Comparison of ENCODE assay signal across 2 cellular contexts in genomic region chr4:165763640-165764039, GRCh38.
TF ChIP-seq lines count a peak whose summit lies in the region.

No MANE protein-coding gene starts in this region.

TF ChIP-seq in SK-N-SH treated with all-trans-retinoic acid at 6 μM for 48 hours, 23 proteins besides CTCF, POLR2A, EP300 and RAD21 (continued from another document):
- TF ChIP-seq, protein P1, sequence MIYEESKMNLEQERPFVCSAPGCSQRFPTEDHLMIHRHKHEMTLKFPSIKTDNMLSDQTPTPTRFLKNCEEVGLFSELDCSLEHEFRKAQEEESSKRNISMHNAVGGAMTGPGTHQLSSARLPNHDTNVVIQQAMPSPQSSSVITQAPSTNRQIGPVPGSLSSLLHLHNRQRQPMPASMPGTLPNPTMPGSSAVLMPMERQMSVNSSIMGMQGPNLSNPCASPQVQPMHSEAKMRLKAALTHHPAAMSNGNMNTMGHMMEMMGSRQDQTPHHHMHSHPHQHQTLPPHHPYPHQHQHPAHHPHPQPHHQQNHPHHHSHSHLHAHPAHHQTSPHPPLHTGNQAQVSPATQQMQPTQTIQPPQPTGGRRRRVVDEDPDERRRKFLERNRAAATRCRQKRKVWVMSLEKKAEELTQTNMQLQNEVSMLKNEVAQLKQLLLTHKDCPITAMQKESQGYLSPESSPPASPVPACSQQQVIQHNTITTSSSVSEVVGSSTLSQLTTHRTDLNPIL (CRISPR knock-in tag; IDR thresholded peaks at IDR 0.05; ENCODE audit: low read depth), result no peak
- TF ChIP-seq TCF4 (CRISPR knock-in tag; IDR thresholded peaks at IDR 0.05; ENCODE audit: borderline replicate concordance) (no peak), TOX (CRISPR knock-in tag; IDR thresholded peaks at IDR 0.05; ENCODE audit: borderline replicate concordance) (no peak), ZNF565 (CRISPR knock-in tag; conservative IDR thresholded peaks at IDR 0.05; ENCODE audit: low read depth) (no peak), ARNTL (CRISPR knock-in tag; IDR thresholded peaks at IDR 0.05; ENCODE audit: borderline replicate concordance, low read depth) (no peak), ZFP3 (CRISPR knock-in tag; IDR thresholded peaks at IDR 0.05) (no peak), CSRNP3 (CRISPR knock-in tag; IDR thresholded peaks at IDR 0.05) (no peak), SNAI2 (CRISPR knock-in tag; IDR thresholded peaks at IDR 0.05) (no peak), TSHZ2 (CRISPR knock-in tag; IDR thresholded peaks at IDR 0.05) (no peak), ISL1 (CRISPR knock-in tag; IDR thresholded peaks at IDR 0.05) (no peak)
- TF ChIP-seq, protein P2, sequence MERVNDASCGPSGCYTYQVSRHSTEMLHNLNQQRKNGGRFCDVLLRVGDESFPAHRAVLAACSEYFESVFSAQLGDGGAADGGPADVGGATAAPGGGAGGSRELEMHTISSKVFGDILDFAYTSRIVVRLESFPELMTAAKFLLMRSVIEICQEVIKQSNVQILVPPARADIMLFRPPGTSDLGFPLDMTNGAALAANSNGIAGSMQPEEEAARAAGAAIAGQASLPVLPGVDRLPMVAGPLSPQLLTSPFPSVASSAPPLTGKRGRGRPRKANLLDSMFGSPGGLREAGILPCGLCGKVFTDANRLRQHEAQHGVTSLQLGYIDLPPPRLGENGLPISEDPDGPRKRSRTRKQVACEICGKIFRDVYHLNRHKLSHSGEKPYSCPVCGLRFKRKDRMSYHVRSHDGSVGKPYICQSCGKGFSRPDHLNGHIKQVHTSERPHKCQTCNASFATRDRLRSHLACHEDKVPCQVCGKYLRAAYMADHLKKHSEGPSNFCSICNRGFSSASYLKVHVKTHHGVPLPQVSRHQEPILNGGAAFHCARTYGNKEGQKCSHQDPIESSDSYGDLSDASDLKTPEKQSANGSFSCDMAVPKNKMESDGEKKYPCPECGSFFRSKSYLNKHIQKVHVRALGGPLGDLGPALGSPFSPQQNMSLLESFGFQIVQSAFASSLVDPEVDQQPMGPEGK (CRISPR knock-in tag; IDR thresholded peaks at IDR 0.05; ENCODE audit: borderline replicate concordance), result no peak

TF ChIP-seq in SK-N-SH, 30 proteins besides CTCF, POLR2A, EP300 and RAD21 (continued from another document):
- TF ChIP-seq, protein P3, sequence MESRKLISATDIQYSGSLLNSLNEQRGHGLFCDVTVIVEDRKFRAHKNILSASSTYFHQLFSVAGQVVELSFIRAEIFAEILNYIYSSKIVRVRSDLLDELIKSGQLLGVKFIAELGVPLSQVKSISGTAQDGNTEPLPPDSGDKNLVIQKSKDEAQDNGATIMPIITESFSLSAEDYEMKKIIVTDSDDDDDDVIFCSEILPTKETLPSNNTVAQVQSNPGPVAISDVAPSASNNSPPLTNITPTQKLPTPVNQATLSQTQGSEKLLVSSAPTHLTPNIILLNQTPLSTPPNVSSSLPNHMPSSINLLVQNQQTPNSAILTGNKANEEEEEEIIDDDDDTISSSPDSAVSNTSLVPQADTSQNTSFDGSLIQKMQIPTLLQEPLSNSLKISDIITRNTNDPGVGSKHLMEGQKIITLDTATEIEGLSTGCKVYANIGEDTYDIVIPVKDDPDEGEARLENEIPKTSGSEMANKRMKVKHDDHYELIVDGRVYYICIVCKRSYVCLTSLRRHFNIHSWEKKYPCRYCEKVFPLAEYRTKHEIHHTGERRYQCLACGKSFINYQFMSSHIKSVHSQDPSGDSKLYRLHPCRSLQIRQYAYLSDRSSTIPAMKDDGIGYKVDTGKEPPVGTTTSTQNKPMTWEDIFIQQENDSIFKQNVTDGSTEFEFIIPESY (IDR thresholded peaks at IDR 0.05; ENCODE audit: borderline replicate concordance, low read depth), result no peak
- TF ChIP-seq PBX3 (IDR thresholded peaks at IDR 0.05) (no peak), USF1 (IDR thresholded peaks at IDR 0.05; ENCODE audit: borderline replicate concordance, low read depth) (no peak), NFIC (IDR thresholded peaks at IDR 0.05; ENCODE audit: borderline replicate concordance) (no peak), CHD2 (IDR thresholded peaks at IDR 0.05; ENCODE audit: low read length, partially characterized antibody) (no peak), TEAD4 (IDR thresholded peaks at IDR 0.05; ENCODE audit: borderline replicate concordance, insufficient read depth) (no peak), YY1 (IDR thresholded peaks at IDR 0.05; ENCODE audit: low read depth) (no peak), JUND (IDR thresholded peaks at IDR 0.05) (no peak), SMC3 (IDR thresholded peaks at IDR 0.05; ENCODE audit: low read depth, low read length) (no peak)
TF ChIP-seq in SK-N-SH: peak in this region for 0.
